19 cellular contexts compared by ENCODE assay signal in genomic region chr3:36444909-36445308, GRCh38.
DNase-seq lines count a peak whose midpoint lies in the region; ATAC-seq and TF ChIP-seq lines count a peak whose summit lies in the region.
"Had no signal": no experiment of that assay in that cellular context is flagged by ENCODE, and none has a peak within 500 bp of the region (broad histone marks: within the 10 kb centered on the region; RNA-seq: fewer than 3 reads in every experiment).

No MANE protein-coding gene starts in this region.

- TF ChIP-seq CTCF in esophagus squamous epithelium (IDR thresholded peaks at IDR 0.05) (no peak), Caco-2 (IDR thresholded peaks at IDR 0.05; ENCODE audit: insufficient read depth in 1 of 2, low read depth in 1 of 2, low read length in 1 of 2, severe bottlenecking in 1 of 2, unreplicated experiment in 1 of 2) (no peak)

- POLR2A ChIA-PET in Caco-2 (lab: Charles Lee), result no interaction called here

- H3K27me3 ChIP-seq in HUES6 (ENCODE audit: control insufficient read depth, insufficient read depth, low read length) (no peaks in the 10 kb centered on the region), esophagus squamous epithelium (no peaks in the 10 kb centered on the region), Caco-2 (replicated peaks; ENCODE audit: control insufficient read depth, insufficient read depth, low read length) (no peaks in the 10 kb centered on the region)
- H3K27me3 ChIP-seq: BE2C, vagina had no signal

- H3K27ac ChIP-seq in HUES6 (ENCODE audit: low read depth, low read length) (peak overlapping the region; percentile 70; the same call in 1 of the 2 replicates), esophagus squamous epithelium (no peak overlapping the region)
- H3K27ac ChIP-seq: vagina had no signal

- H3K36me3 ChIP-seq in HUES6 (ENCODE audit: control insufficient read depth, insufficient read depth, low read length), result no peaks in the 10 kb centered on the region
- no peaks in the 10 kb centered on the region for H3K36me3 ChIP-seq in esophagus squamous epithelium
- no peaks in the 10 kb centered on the region for H3K36me3 ChIP-seq in Caco-2 (ENCODE audit: control insufficient read depth, insufficient read depth, low read length)
- H3K36me3 ChIP-seq: vagina had no signal

- intact Hi-C loops in esophagus squamous epithelium (cut with DNase I), result no loop called here
- intact Hi-C loops in Caco-2 (cut with micrococcal nuclease; ENCODE audit: unreplicated experiment), result no loop called here

- H3K9me3 Mint-ChIP-seq in Caco-2 (ENCODE audit: unreplicated experiment), result no peaks in the 10 kb centered on the region
- H3K9me3 Mint-ChIP-seq: activated naive CD4-positive, alpha-beta T cell treated with anti-CD3 and anti-CD28 coated beads, Interleukin-2, amount 50 U/mL, for 72 hours had no signal

- H3K4me3 ChIP-seq in HUES6 (ENCODE audit: low read depth, low read length) (no peak overlapping the region), esophagus squamous epithelium (no peak overlapping the region), Caco-2 (ENCODE audit: low read depth, low read length) (no peak overlapping the region)
- H3K4me3 ChIP-seq: vagina had no signal

- in situ Hi-C loops in Caki2 (cut with HindIII; ENCODE audit: low pct_unique_long_range_greater_than_20kb, low sequenced_read_pairs), result no loop called here

- 75 to 78% methylated on average over 1 of the region's 1 CpG for WGBS in esophagus squamous epithelium, 2 donors

- H3K9ac ChIP-seq in HUES6 (ENCODE audit: low read length), result no peak overlapping the region

- no peak overlapping the region for H3K27ac Mint-ChIP-seq in Caco-2 (ENCODE audit: unreplicated experiment)
- H3K27ac Mint-ChIP-seq: activated naive CD4-positive, alpha-beta T cell treated with anti-CD3 and anti-CD28 coated beads, Interleukin-2, amount 50 U/mL, for 72 hours; effector memory CD8-positive, alpha-beta T cell had no signal

- no peak overlapping the region for H3K4me3 Mint-ChIP-seq in Caco-2 (ENCODE audit: unreplicated experiment)
- H3K4me3 Mint-ChIP-seq: effector memory CD8-positive, alpha-beta T cell had no signal

- H3K36me3 Mint-ChIP-seq in Caco-2 (ENCODE audit: insufficient read depth, unreplicated experiment), result no peaks in the 10 kb centered on the region
- H3K36me3 Mint-ChIP-seq: activated naive CD4-positive, alpha-beta T cell treated with anti-CD3 and anti-CD28 coated beads, Interleukin-2, amount 50 U/mL, for 72 hours had no signal

- H3K9me3 ChIP-seq in HUES6 (ENCODE audit: control insufficient read depth, insufficient read depth, low read depth, low read length) (no peaks in the 10 kb centered on the region), esophagus squamous epithelium (no peaks in the 10 kb centered on the region), Caco-2 (no peaks in the 10 kb centered on the region)
- H3K9me3 ChIP-seq: BE2C, vagina had no signal

- TF ChIP-seq POLR2A in esophagus squamous epithelium (IDR thresholded peaks at IDR 0.05), result no peak

- H3K4me1 Mint-ChIP-seq in Caco-2 (ENCODE audit: low read depth, unreplicated experiment), result no peaks in the 10 kb centered on the region

- ATAC-seq in HG03135 (IDR thresholded peaks at IDR 0.05; ENCODE audit: unreplicated experiment), result no peak
- ATAC-seq: effector memory CD8-positive, alpha-beta T cell had no signal

- CTCF ChIA-PET in Caco-2 (lab: Charles Lee), result no interaction called here

- no TSS peak for BruUV-seq in Caco-2 (replicated peaks; lab: Mats Ljungman, UMichigan)

- H3K4me1 ChIP-seq in HUES6 (ENCODE audit: control insufficient read depth, insufficient read depth, low read length) (peaks cover 15% of the 10 kb centered on the region), esophagus squamous epithelium (no peaks in the 10 kb centered on the region), Caco-2 (no peaks in the 10 kb centered on the region; the same call in 1 of the 2 replicates)
- H3K4me1 ChIP-seq: BE2C, vagina had no signal

- DNase-seq in Caki2 (ENCODE audit: low read depth) (peak; percentile 13), astrocyte of the hippocampus (ENCODE audit: low read depth, low spot score) (peak; percentile 29), kidney tubule cell (ENCODE audit: low spot score) (peak; percentile 88), esophagus squamous epithelium (lab: John Stamatoyannopoulos, UW) (no peak), Caco-2 (no peak), NCI-H2029 (lab: John Stamatoyannopoulos, UW) (no peak)
- DNase-seq: activated CD4-positive, alpha-beta T cell treated with anti-CD3 and anti-CD28 coated beads for 48 hours; activated T-cell treated with anti-CD3 and anti-CD28 coated beads for 4 hours; BE2C; caudate nucleus; effector memory CD8-positive, alpha-beta T cell; IMR-90; NCI-H1105 treated with DMSO at 0.1 percent for 48 hours; NCI-H2227 treated with DMSO at 0.1 percent for 48 hours; SHP77 treated with DMSO at 0.1 percent for 48 hours had no signal

- H3K27me3 Mint-ChIP-seq in Caco-2 (ENCODE audit: insufficient read depth, unreplicated experiment), result peaks cover 5% of the 10 kb centered on the region
- H3K27me3 Mint-ChIP-seq: effector memory CD8-positive, alpha-beta T cell had no signal

Comparison
In these comparisons a context has a peak if more than half of its experiments do, and no peak if none do; other contexts are left out.
1. DNase-seq: peak in Caki2 (single experiment), astrocyte of the hippocampus (single experiment) and kidney tubule cell (single experiment); none in esophagus squamous epithelium (single experiment), Caco-2 (0 of 2) and NCI-H2029 (single experiment).